ENCODE assay signal across 1 cellular context in genomic region chr10:25061125-25061524, GRCh38.
TF ChIP-seq lines count a peak whose summit lies in the region.

No MANE protein-coding gene starts in this region.

TF ChIP-seq in SK-N-SH, 30 proteins besides CTCF, POLR2A, EP300 and RAD21:
- TF ChIP-seq RFX5 (IDR thresholded peaks at IDR 0.05; ENCODE audit: low read length) (no peak), FOXJ3 (CRISPR knock-in tag; IDR thresholded peaks at IDR 0.05) (no peak), MAX (IDR thresholded peaks at IDR 0.05; ENCODE audit: low read depth) (no peak), GABPA (IDR thresholded peaks at IDR 0.05; ENCODE audit: low read depth) (no peak), FOXM1 (IDR thresholded peaks at IDR 0.05; ENCODE audit: low read depth) (no peak), FOSL2 (IDR thresholded peaks at IDR 0.05; ENCODE audit: borderline replicate concordance, low read depth) (no peak), RXRA (IDR thresholded peaks at IDR 0.05; ENCODE audit: borderline replicate concordance, low read depth) (no peak), NFIC (IDR thresholded peaks at IDR 0.05; ENCODE audit: borderline replicate concordance) (no peak), ELF1 (IDR thresholded peaks at IDR 0.05) (no peak)
- TF ChIP-seq, protein P1, sequence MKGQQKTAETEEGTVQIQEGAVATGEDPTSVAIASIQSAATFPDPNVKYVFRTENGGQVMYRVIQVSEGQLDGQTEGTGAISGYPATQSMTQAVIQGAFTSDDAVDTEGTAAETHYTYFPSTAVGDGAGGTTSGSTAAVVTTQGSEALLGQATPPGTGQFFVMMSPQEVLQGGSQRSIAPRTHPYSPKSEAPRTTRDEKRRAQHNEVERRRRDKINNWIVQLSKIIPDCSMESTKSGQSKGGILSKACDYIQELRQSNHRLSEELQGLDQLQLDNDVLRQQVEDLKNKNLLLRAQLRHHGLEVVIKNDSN (IDR thresholded peaks at IDR 0.05; ENCODE audit: borderline replicate concordance, low read depth) = no peak
- TF ChIP-seq, protein P2, sequence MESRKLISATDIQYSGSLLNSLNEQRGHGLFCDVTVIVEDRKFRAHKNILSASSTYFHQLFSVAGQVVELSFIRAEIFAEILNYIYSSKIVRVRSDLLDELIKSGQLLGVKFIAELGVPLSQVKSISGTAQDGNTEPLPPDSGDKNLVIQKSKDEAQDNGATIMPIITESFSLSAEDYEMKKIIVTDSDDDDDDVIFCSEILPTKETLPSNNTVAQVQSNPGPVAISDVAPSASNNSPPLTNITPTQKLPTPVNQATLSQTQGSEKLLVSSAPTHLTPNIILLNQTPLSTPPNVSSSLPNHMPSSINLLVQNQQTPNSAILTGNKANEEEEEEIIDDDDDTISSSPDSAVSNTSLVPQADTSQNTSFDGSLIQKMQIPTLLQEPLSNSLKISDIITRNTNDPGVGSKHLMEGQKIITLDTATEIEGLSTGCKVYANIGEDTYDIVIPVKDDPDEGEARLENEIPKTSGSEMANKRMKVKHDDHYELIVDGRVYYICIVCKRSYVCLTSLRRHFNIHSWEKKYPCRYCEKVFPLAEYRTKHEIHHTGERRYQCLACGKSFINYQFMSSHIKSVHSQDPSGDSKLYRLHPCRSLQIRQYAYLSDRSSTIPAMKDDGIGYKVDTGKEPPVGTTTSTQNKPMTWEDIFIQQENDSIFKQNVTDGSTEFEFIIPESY (IDR thresholded peaks at IDR 0.05; ENCODE audit: borderline replicate concordance, low read depth) = no peak
- TF ChIP-seq, protein P3, sequence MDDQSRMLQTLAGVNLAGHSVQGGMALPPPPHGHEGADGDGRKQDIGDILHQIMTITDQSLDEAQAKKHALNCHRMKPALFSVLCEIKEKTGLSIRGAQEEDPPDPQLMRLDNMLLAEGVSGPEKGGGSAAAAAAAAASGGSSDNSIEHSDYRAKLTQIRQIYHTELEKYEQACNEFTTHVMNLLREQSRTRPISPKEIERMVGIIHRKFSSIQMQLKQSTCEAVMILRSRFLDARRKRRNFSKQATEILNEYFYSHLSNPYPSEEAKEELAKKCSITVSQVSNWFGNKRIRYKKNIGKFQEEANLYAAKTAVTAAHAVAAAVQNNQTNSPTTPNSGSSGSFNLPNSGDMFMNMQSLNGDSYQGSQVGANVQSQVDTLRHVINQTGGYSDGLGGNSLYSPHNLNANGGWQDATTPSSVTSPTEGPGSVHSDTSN (IDR thresholded peaks at IDR 0.05) = no peak
- TF ChIP-seq, protein P4, sequence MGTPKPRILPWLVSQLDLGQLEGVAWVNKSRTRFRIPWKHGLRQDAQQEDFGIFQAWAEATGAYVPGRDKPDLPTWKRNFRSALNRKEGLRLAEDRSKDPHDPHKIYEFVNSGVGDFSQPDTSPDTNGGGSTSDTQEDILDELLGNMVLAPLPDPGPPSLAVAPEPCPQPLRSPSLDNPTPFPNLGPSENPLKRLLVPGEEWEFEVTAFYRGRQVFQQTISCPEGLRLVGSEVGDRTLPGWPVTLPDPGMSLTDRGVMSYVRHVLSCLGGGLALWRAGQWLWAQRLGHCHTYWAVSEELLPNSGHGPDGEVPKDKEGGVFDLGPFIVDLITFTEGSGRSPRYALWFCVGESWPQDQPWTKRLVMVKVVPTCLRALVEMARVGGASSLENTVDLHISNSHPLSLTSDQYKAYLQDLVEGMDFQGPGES (IDR thresholded peaks at IDR 0.05; ENCODE audit: low read depth, low read length) = no peak
- TF ChIP-seq, protein P5, sequence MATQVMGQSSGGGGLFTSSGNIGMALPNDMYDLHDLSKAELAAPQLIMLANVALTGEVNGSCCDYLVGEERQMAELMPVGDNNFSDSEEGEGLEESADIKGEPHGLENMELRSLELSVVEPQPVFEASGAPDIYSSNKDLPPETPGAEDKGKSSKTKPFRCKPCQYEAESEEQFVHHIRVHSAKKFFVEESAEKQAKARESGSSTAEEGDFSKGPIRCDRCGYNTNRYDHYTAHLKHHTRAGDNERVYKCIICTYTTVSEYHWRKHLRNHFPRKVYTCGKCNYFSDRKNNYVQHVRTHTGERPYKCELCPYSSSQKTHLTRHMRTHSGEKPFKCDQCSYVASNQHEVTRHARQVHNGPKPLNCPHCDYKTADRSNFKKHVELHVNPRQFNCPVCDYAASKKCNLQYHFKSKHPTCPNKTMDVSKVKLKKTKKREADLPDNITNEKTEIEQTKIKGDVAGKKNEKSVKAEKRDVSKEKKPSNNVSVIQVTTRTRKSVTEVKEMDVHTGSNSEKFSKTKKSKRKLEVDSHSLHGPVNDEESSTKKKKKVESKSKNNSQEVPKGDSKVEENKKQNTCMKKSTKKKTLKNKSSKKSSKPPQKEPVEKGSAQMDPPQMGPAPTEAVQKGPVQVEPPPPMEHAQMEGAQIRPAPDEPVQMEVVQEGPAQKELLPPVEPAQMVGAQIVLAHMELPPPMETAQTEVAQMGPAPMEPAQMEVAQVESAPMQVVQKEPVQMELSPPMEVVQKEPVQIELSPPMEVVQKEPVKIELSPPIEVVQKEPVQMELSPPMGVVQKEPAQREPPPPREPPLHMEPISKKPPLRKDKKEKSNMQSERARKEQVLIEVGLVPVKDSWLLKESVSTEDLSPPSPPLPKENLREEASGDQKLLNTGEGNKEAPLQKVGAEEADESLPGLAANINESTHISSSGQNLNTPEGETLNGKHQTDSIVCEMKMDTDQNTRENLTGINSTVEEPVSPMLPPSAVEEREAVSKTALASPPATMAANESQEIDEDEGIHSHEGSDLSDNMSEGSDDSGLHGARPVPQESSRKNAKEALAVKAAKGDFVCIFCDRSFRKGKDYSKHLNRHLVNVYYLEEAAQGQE (IDR thresholded peaks at IDR 0.05; ENCODE audit: low read depth, low read length) = no peak
